In the genomic region with DNA sequence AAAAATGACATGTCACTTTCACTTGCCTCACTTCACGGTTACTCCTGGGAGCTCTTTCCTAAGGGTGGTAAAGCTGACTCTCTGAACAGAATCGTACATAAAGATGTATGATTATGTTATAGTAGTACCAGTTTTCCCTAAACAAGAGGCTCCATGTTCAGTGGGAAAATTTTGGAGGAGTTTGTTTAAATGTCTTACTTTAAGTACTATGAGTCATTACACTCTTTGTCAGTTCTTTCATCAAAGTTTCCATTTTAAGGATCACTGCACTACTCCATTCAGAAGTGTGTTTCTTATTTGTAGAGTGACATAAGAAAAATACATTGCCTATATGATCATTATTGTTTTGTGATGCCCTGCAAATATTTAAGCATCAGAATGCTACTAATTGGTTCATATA, we compare ENCODE assay signal across 17 cellular contexts.
DNase-seq lines count a peak whose midpoint lies in the region; ATAC-seq and TF ChIP-seq lines count a peak whose summit lies in the region.
"Had no signal": no experiment of that assay in that cellular context is flagged by ENCODE, and none has a peak within 500 bp of the region (broad histone marks: within the 10 kb centered on the region; RNA-seq: fewer than 3 reads in every experiment).

No MANE protein-coding gene starts in this region.

- peak; percentile 3 for DNase-seq in GM23248
- DNase-seq in amniotic stem cell (lab: John Stamatoyannopoulos, UW): peak; percentile 1
- no peak for DNase-seq in foreskin keratinocyte
- peak; percentile 67 for DNase-seq in renal cortical epithelial cell (ENCODE audit: low read depth)
- no peak for DNase-seq in hippocampal formation (lab: John Stamatoyannopoulos, UW)
- DNase-seq in NCI-H1048 (lab: John Stamatoyannopoulos, UW): no peak
- DNase-seq in cortex of kidney (lab: John Stamatoyannopoulos, UW): no peak
- DNase-seq: CD4-positive, alpha-beta memory T cell; GF-D8; NCI-H1417; NCI-H187 treated with DMSO at 0.1 percent for 48 hours; NCI-H446 treated with DMSO at 0.1 percent for 48 hours; NK-92 treated with Interleukin-12 subunit alpha and Interleukin-12 subunit beta, amount 100 ng/mL, for 24 hours; SHP77 had no signal

- 79 to 84% methylated on average over 2 of the region's 2 CpGs for WGBS in GM23248 (ENCODE audit: low coverage in 1 of 2, low lambda C conversion rate in 2 of 2, missing lambda C conversion rate in 2 of 2), 2 experiments

- no peak overlapping the region for H3K4me2 ChIP-seq in GM23248 (ENCODE audit: unreplicated experiment)
- H3K4me2 ChIP-seq: GM23338 had no signal

- H3K9ac ChIP-seq in GM23248: no peak overlapping the region

- H3K4me1 ChIP-seq in GM23248 (ENCODE audit: insufficient read depth) (no peaks in the 10 kb centered on the region), foreskin keratinocyte (no peaks in the 10 kb centered on the region)

- no peaks in the 10 kb centered on the region for H3F3A ChIP-seq in GM23248 (ENCODE audit: insufficient read depth)

- in situ Hi-C loops in GM23248 (cut with MboI): no loop called here

- TF ChIP-seq CTCF in foreskin keratinocyte (conservative IDR thresholded peaks at IDR 0.05): no peak

- no peaks in the 10 kb centered on the region for H4K20me1 ChIP-seq in GM23248 (ENCODE audit: insufficient read depth)

- H3K79me2 ChIP-seq in GM23248 (ENCODE audit: insufficient read depth): no peaks in the 10 kb centered on the region

- no peaks in the 10 kb centered on the region for H3K27me3 ChIP-seq in GM23248 (replicated peaks; ENCODE audit: insufficient read depth)
- H3K27me3 ChIP-seq in foreskin keratinocyte: no peaks in the 10 kb centered on the region

- no peaks in the 10 kb centered on the region for H3K9me3 ChIP-seq in GM23248 (ENCODE audit: low read depth)

- H3K27ac ChIP-seq in GM23248: no peak overlapping the region
- H3K27ac ChIP-seq in foreskin keratinocyte: no peak overlapping the region
- H3K27ac ChIP-seq: HL-60 had no signal

- no peak overlapping the region for H3K4me3 ChIP-seq in GM23248
- H3K4me3 ChIP-seq: GM23338 had no signal

- H3K36me3 ChIP-seq in GM23248 (ENCODE audit: low read depth): no peaks in the 10 kb centered on the region

- peak; percentile 33 for ATAC-seq in foreskin keratinocyte
- ATAC-seq: GM23338, SK-N-SH treated with all-trans-retinoic acid at 6 μM for 48 hours had no signal

- H2AFZ ChIP-seq in GM23248: no peak overlapping the region
- H2AFZ ChIP-seq: GM23338 had no signal

- H3K9me2 ChIP-seq in GM23248 (ENCODE audit: insufficient read depth): no peaks in the 10 kb centered on the region

Comparison
In these comparisons a context has a peak if more than half of its experiments do, and no peak if none do; other contexts are left out.
1. DNase-seq: peak in GM23248 (single experiment), amniotic stem cell (single experiment) and renal cortical epithelial cell (single experiment); none in foreskin keratinocyte (0 of 2), hippocampal formation (0 of 2), NCI-H1048 (single experiment) and cortex of kidney (single experiment).